Comparison of ENCODE assay signal across 10 cellular contexts in genomic region chr3:42148982-42149432, GRCh38. TPM values are rescaled to one million over a fixed set of nuclear protein-coding genes. Genes with fewer than 3 reads are reported as not detected.
DNase-seq lines count a peak whose midpoint lies in the region; ATAC-seq and TF ChIP-seq lines count a peak whose summit lies in the region.
"Had no signal": no experiment of that assay in that cellular context is flagged by ENCODE, and none has a peak within 500 bp of the region (broad histone marks: within the 10 kb centered on the region; RNA-seq: fewer than 3 reads in every experiment).

No MANE protein-coding gene starts in this region.

- H3K4me2 ChIP-seq in BLaER1 treated with 17β-estradiol and CSF1 and Interleukin-3, amounts not matched to agents 10 nM and 100 nM = peak overlapping the region in 7 of 11 experiments; percentile 61 to 72 (median 65); a peak in 14 of 22 replicates
- H3K4me2 ChIP-seq in PC-3 (ENCODE audit: low read length) = no peak overlapping the region; the same call in 1 of the 2 replicates

- no peaks in the 10 kb centered on the region for H3K9me3 ChIP-seq in BLaER1 treated with 17β-estradiol and CSF1 and Interleukin-3, amounts not matched to agents 10 nM and 100 nM (replicated peaks in 1 of 11)
- H3K9me3 ChIP-seq in PC-3 (ENCODE audit: low read length) = no peaks in the 10 kb centered on the region
- H3K9me3 ChIP-seq: SJSA1 had no signal

- peaks cover 35 to 47% (median 38%) of the 10 kb centered on the region in 10 experiments for H3K4me1 ChIP-seq in BLaER1 treated with 17β-estradiol and CSF1 and Interleukin-3, amounts not matched to agents 10 nM and 100 nM
- peaks cover 41% of the 10 kb centered on the region for H3K4me1 ChIP-seq in PC-3 (ENCODE audit: insufficient read depth, low read length)
- H3K4me1 ChIP-seq: SJSA1 had no signal

- H3K27ac ChIP-seq in BLaER1 treated with 17β-estradiol and CSF1 and Interleukin-3, amounts not matched to agents 10 nM and 100 nM = peak overlapping the region in 3 of 11 experiments; percentile 16 to 45 (median 27); a peak in 3 of 22 replicates
- 0 out of 2 replicates have a peak overlapping the region, but pooled peaks have one; percentile 70 for H3K27ac ChIP-seq in PC-3 (ENCODE audit: low read length)
- H3K27ac ChIP-seq: SJSA1 had no signal

- 0 out of 2 replicates have a peak, but pooled peaks have one; percentile 10 for ATAC-seq in PC-3
- no peak for ATAC-seq in HG02938 (IDR thresholded peaks at IDR 0.05; ENCODE audit: unreplicated experiment)
- ATAC-seq: GM12878 had no signal

- H2AFZ ChIP-seq in PC-3 (ENCODE audit: low read length) = no peak overlapping the region

- BruUV-seq in PC-3 (replicated peaks; lab: Mats Ljungman, UMichigan) = no TSS peak

- no peaks in the 10 kb centered on the region for H3F3A ChIP-seq in PC-3 (ENCODE audit: low read length, unreplicated experiment)

- POLR2A ChIA-PET in PC-3 (lab: Charles Lee; ENCODE audit: unreplicated experiment) = no interaction called here

- peaks cover 8% of the 10 kb centered on the region; the same call in 1 of the 2 replicates for H3K79me2 ChIP-seq in PC-3 (ENCODE audit: low read length)

- H3K36me3 ChIP-seq in BLaER1 treated with 17β-estradiol and CSF1 and Interleukin-3, amounts not matched to agents 10 nM and 100 nM = peaks cover 0 to 24% (median 4%) of the 10 kb centered on the region in 11 experiments; a peak in 8 of 22 replicates
- H3K36me3 ChIP-seq in PC-3 (ENCODE audit: low read depth, low read length) = no peaks in the 10 kb centered on the region
- H3K36me3 ChIP-seq: SJSA1 had no signal

- H3K9me2 ChIP-seq in PC-3 (replicated peaks; ENCODE audit: low read length) = no peaks in the 10 kb centered on the region

- CTCF ChIA-PET in PC-3 (lab: Charles Lee) = no interaction called here

- DNase-seq in PC-3 (peak; percentile 37), fibroblast of villous mesenchyme (ENCODE audit: low read depth) (peak; percentile 85), non-pigmented ciliary epithelial cell (ENCODE audit: low read depth) (peak; percentile 54), epidermal melanocyte (ENCODE audit: insufficient read length, low spot score) (no peak), T-helper 1 cell (no peak), GM19240 (ENCODE audit: insufficient read length, low spot score) (no peak)

- H3K4me3 ChIP-seq in BLaER1 treated with 17β-estradiol and CSF1 and Interleukin-3, amounts not matched to agents 10 nM and 100 nM = no peak overlapping the region
- no peak overlapping the region for H3K4me3 ChIP-seq in PC-3 (ENCODE audit: low read length)
- no peak overlapping the region for H3K4me3 ChIP-seq in fibroblast of villous mesenchyme (ENCODE audit: low read depth, low read length)
- H3K4me3 ChIP-seq: GM12878, SJSA1 had no signal

- intact Hi-C loops in PC-3 (cut with micrococcal nuclease) = no loop called here

- H4K20me1 ChIP-seq in BLaER1 treated with 17β-estradiol and CSF1 and Interleukin-3, amounts not matched to agents 10 nM and 100 nM = peaks cover 14 to 97% (median 49%) of the 10 kb centered on the region in 11 experiments; a peak in 17 of 22 replicates
- no peaks in the 10 kb centered on the region for H4K20me1 ChIP-seq in PC-3 (ENCODE audit: low read length)

- TF ChIP-seq CTCF in PC-3 (conservative IDR thresholded peaks at IDR 0.05; ENCODE audit: low read depth, low read length) (no peak), fibroblast of villous mesenchyme (IDR thresholded peaks at IDR 0.05; ENCODE audit: insufficient read depth, low read depth, low read length) (no peak)

- no peak overlapping the region for H3K9ac ChIP-seq in BLaER1 treated with 17β-estradiol and CSF1 and Interleukin-3, amounts not matched to agents 10 nM and 100 nM
- H3K9ac ChIP-seq in PC-3 (ENCODE audit: low read length) = no peak overlapping the region

- H3K27me3 ChIP-seq in BLaER1 treated with 17β-estradiol and CSF1 and Interleukin-3, amounts not matched to agents 10 nM and 100 nM = no peaks in the 10 kb centered on the region
- no peaks in the 10 kb centered on the region for H3K27me3 ChIP-seq in PC-3 (ENCODE audit: low read length)
- H3K27me3 ChIP-seq: SJSA1 had no signal

RNA-seq across cellular contexts. Expression of gene TRAK1, which starts 57.9 kb away (rescaled TPM):
- total RNA-seq in PC-3 (2014; rRNA removed) (23.4 and 29.0 TPM in 2 replicates), fibroblast of villous mesenchyme (44.5 and 52.2 TPM in 2 replicates)

Comparison
In these comparisons a context has a peak if more than half of its experiments do, and no peak if none do; other contexts are left out.
1. DNase-seq: peak in PC-3 (single experiment), fibroblast of villous mesenchyme (single experiment) and non-pigmented ciliary epithelial cell (single experiment); none in epidermal melanocyte (single experiment), T-helper 1 cell (0 of 5) and GM19240 (single experiment).